In genomic region chr19:41552558-41552957, GRCh38 we compare ENCODE assay signal across 10 cellular contexts. TPM values are rescaled to one million over a fixed set of nuclear protein-coding genes. Genes with fewer than 3 reads are reported as not detected.
DNase-seq lines count a peak whose midpoint lies in the region; ATAC-seq and TF ChIP-seq lines count a peak whose summit lies in the region.
"Had no signal": no experiment of that assay in that cellular context is flagged by ENCODE, and none has a peak within 500 bp of the region (broad histone marks: within the 10 kb centered on the region; RNA-seq: fewer than 3 reads in every experiment).

No MANE protein-coding gene starts in this region.

- intact Hi-C loops in psoas muscle (cut with DNase I): no loop called here

- H3K27ac ChIP-seq in muscle layer of duodenum (ENCODE audit: low read length) (peak overlapping the region; percentile 60), psoas muscle (no peak overlapping the region)

- H3K9me3 ChIP-seq in muscle layer of duodenum (ENCODE audit: control insufficient read depth in 1 of 2, low read length in 2 of 2) (no peaks in the 10 kb centered on the region), psoas muscle (no peaks in the 10 kb centered on the region)

- TF ChIP-seq CTCF in GM12864 (IDR thresholded peaks at IDR 0.05; ENCODE audit: low read depth, low read length, missing control alignments): no peak
- no peak for TF ChIP-seq CTCF in psoas muscle (IDR thresholded peaks at IDR 0.05)

- H3K27me3 ChIP-seq in muscle layer of duodenum (ENCODE audit: low read depth, low read length) (no peaks in the 10 kb centered on the region), psoas muscle (ENCODE audit: insufficient read depth in 3 of 3, low read length in 2 of 3) (peaks cover 0 to under 1% (median 0%) of the 10 kb centered on the region in 3 donors)

- peaks cover 60% of the 10 kb centered on the region for H3K4me1 Mint-ChIP-seq in T-helper 1 cell treated with Interleukin-12 subunit alpha and Interleukin-12 subunit beta and Interleukin-4 antibody, amounts not matched to agents 30 μg/mL and 1 μg/mL, for 36 hours (ENCODE audit: low read depth)

- H3K4me3 ChIP-seq in GM12864 (ENCODE audit: low read depth, low read length): peak overlapping the region; percentile 85
- H3K4me3 ChIP-seq in muscle layer of duodenum (ENCODE audit: low read depth in 1 of 2, low read length in 2 of 2): no peak overlapping the region
- H3K4me3 ChIP-seq in psoas muscle: no peak overlapping the region

- no peaks in the 10 kb centered on the region for H3K27me3 Mint-ChIP-seq in T-helper 1 cell treated with Interleukin-12 subunit alpha and Interleukin-12 subunit beta and Interleukin-4 antibody, amounts not matched to agents 30 μg/mL and 1 μg/mL, for 36 hours (ENCODE audit: low read depth)

- peak; percentile 44 for ATAC-seq in GM21576 (IDR thresholded peaks at IDR 0.05; ENCODE audit: unreplicated experiment)
- no peak for ATAC-seq in GM18511 (IDR thresholded peaks at IDR 0.05; ENCODE audit: unreplicated experiment)
- no peak for ATAC-seq in psoas muscle

- WGBS in psoas muscle, 3 donors: 71 to 73% (median 71%) methylated on average over 6 of the region's 6 CpGs

- H3K4me3 Mint-ChIP-seq in T-helper 1 cell treated with Interleukin-12 subunit alpha and Interleukin-12 subunit beta and Interleukin-4 antibody, amounts not matched to agents 30 μg/mL and 1 μg/mL, for 36 hours: peak overlapping the region; percentile 92

- peak overlapping the region; percentile 98 for H3K27ac Mint-ChIP-seq in T-helper 1 cell treated with Interleukin-12 subunit alpha and Interleukin-12 subunit beta and Interleukin-4 antibody, amounts not matched to agents 30 μg/mL and 1 μg/mL, for 36 hours

- H3K4me1 ChIP-seq in muscle layer of duodenum (ENCODE audit: control insufficient read depth in 1 of 2, insufficient read depth in 2 of 2, low read length in 2 of 2) (no peaks in the 10 kb centered on the region), psoas muscle (no peaks in the 10 kb centered on the region)

- H3K36me3 ChIP-seq in muscle layer of duodenum (ENCODE audit: control insufficient read depth in 1 of 2, insufficient read depth in 2 of 2, low read length in 2 of 2) (no peaks in the 10 kb centered on the region), psoas muscle (ENCODE audit: insufficient read depth in 1 of 2, low read depth in 1 of 2) (no peaks in the 10 kb centered on the region)

- H3K36me3 Mint-ChIP-seq in T-helper 1 cell treated with Interleukin-12 subunit alpha and Interleukin-12 subunit beta and Interleukin-4 antibody, amounts not matched to agents 30 μg/mL and 1 μg/mL, for 36 hours (ENCODE audit: low read depth): peaks cover 55% of the 10 kb centered on the region

- no peaks in the 10 kb centered on the region for H3K9me3 Mint-ChIP-seq in T-helper 1 cell treated with Interleukin-12 subunit alpha and Interleukin-12 subunit beta and Interleukin-4 antibody, amounts not matched to agents 30 μg/mL and 1 μg/mL, for 36 hours

- peak; percentile 83 for DNase-seq in GM12864 (ENCODE audit: low read depth)
- no peak for DNase-seq in activated gamma-delta T cell (lab: John Stamatoyannopoulos, UW)
- DNase-seq in NCI-H1092 (lab: John Stamatoyannopoulos, UW): no peak
- DNase-seq in psoas muscle: no peak
- DNase-seq: DND-41, NCI-H446 had no signal

RNA-seq across cellular contexts. Expression of gene CEACAM21, which starts 23.4 kb away (rescaled TPM):
- under 1 TPM in 2 of 4 donors, not detected in 2; 0.21 to 0.28 TPM for total RNA-seq in psoas muscle
- under 1 TPM; 0.05 to 0.48 (median 0.20) TPM for polyA plus RNA-seq in psoas muscle
